In genomic region chr7:1566687-1567081, GRCh38 we compare ENCODE assay signal across 13 cellular contexts. TPM values are rescaled to one million over a fixed set of nuclear protein-coding genes. Genes with fewer than 3 reads are reported as not detected.
DNase-seq lines count a peak whose midpoint lies in the region; ATAC-seq and TF ChIP-seq lines count a peak whose summit lies in the region.
"Had no signal": no experiment of that assay in that cellular context is flagged by ENCODE, and none has a peak within 500 bp of the region (broad histone marks: within the 10 kb centered on the region; RNA-seq: fewer than 3 reads in every experiment).

No MANE protein-coding gene starts in this region.

- H3K4me3 ChIP-seq in mesodermal cell (ENCODE audit: extremely low read depth, insufficient read depth, low read length, poor library complexity, severe bottlenecking) (no peak overlapping the region), transverse colon (no peak overlapping the region)
- H3K4me3 ChIP-seq: prostate gland had no signal

- H3K4me1 Mint-ChIP-seq in activated naive CD4-positive, alpha-beta T cell treated with anti-CD3 and anti-CD28 coated beads, Interleukin-2, amount 50 U/mL, for 24 hours: peaks cover 28% of the 10 kb centered on the region
- H3K4me1 Mint-ChIP-seq in brain: peaks cover 48% of the 10 kb centered on the region

- peak overlapping the region; percentile 19 for H3K4me3 Mint-ChIP-seq in activated naive CD4-positive, alpha-beta T cell treated with anti-CD3 and anti-CD28 coated beads, Interleukin-2, amount 50 U/mL, for 24 hours
- peak overlapping the region in 1 of 5 experiments; percentile 92 for H3K4me3 Mint-ChIP-seq in brain

- TF ChIP-seq EP300 in transverse colon (IDR thresholded peaks at IDR 0.05; ENCODE audit: low read depth): no peak

- in situ Hi-C loops in transverse colon (cut with MboI; ENCODE audit: low pct_ligation_motif_present in 1 of 4, low pct_unique_long_range_greater_than_20kb in 1 of 4, low sequenced_read_pairs in 3 of 4): no loop called here

- no peak overlapping the region for H3K27ac Mint-ChIP-seq in activated naive CD4-positive, alpha-beta T cell treated with anti-CD3 and anti-CD28 coated beads, Interleukin-2, amount 50 U/mL, for 24 hours
- H3K27ac Mint-ChIP-seq in brain: peak overlapping the region in 3 of 5 experiments; percentile 89 to 99 (median 95)

- H3K9me3 ChIP-seq in mesodermal cell (ENCODE audit: control insufficient read depth, low read length) (no peaks in the 10 kb centered on the region), transverse colon (no peaks in the 10 kb centered on the region)
- H3K9me3 ChIP-seq: prostate gland had no signal

- H3K36me3 Mint-ChIP-seq in activated naive CD4-positive, alpha-beta T cell treated with anti-CD3 and anti-CD28 coated beads, Interleukin-2, amount 50 U/mL, for 24 hours: peaks cover 3% of the 10 kb centered on the region
- peaks cover 23% of the 10 kb centered on the region for H3K36me3 Mint-ChIP-seq in brain

- 43 to 63% methylated on average over 13 to 15 of the region's 15 CpGs for WGBS in mesodermal cell (ENCODE audit: insufficient coverage in 2 of 2), 2 experiments
- WGBS in transverse colon (ENCODE audit: low coverage in 1 of 2), 2 donors: 80% methylated on average over 15 of the region's 15 CpGs; no CpG with 5 or more reads in 1 of the 2 donors

- H3K27me3 Mint-ChIP-seq in activated naive CD4-positive, alpha-beta T cell treated with anti-CD3 and anti-CD28 coated beads, Interleukin-2, amount 50 U/mL, for 24 hours: no peaks in the 10 kb centered on the region
- peaks cover 9% of the 10 kb centered on the region for H3K27me3 Mint-ChIP-seq in brain

- no peaks in the 10 kb centered on the region for H3K9me3 Mint-ChIP-seq in activated naive CD4-positive, alpha-beta T cell treated with anti-CD3 and anti-CD28 coated beads, Interleukin-2, amount 50 U/mL, for 24 hours
- peaks cover 0 to 2% (median 0%) of the 10 kb centered on the region in 5 experiments for H3K9me3 Mint-ChIP-seq in brain

- TF ChIP-seq CTCF in brain (conservative IDR thresholded peaks at IDR 0.05): no peak
- no peak for TF ChIP-seq CTCF in transverse colon (IDR thresholded peaks at IDR 0.05)

- DNase-seq in activated naive CD4-positive, alpha-beta T cell treated with anti-CD3 and anti-CD28 coated beads, Interleukin-2, amount 50 U/mL, for 16 hours: no peak
- DNase-seq in transverse colon: peak; percentile 54
- DNase-seq: central memory CD4-positive, alpha-beta T cell; NCI-H510A; substantia nigra had no signal

- H3K27me3 ChIP-seq in transverse colon: no peaks in the 10 kb centered on the region

- intact Hi-C loops in transverse colon (cut with DNase I; ENCODE audit: low total_unique reads): no loop called here

- H3K36me3 ChIP-seq in mesodermal cell (ENCODE audit: control insufficient read depth, insufficient read depth, low read length): peaks cover 3% of the 10 kb centered on the region
- no peaks in the 10 kb centered on the region for H3K36me3 ChIP-seq in transverse colon
- H3K36me3 ChIP-seq: prostate gland had no signal

- no peak for TF ChIP-seq POLR2A in transverse colon (IDR thresholded peaks at IDR 0.05)

- H3K27ac ChIP-seq in mesodermal cell (ENCODE audit: low read depth, low read length, severe bottlenecking): peak overlapping the region; percentile 59
- peak overlapping the region; percentile 93 to 98 (median 97) for H3K27ac ChIP-seq in transverse colon
- H3K27ac ChIP-seq: prostate gland had no signal

- ATAC-seq in GM21515 (IDR thresholded peaks at IDR 0.05; ENCODE audit: unreplicated experiment): no peak
- ATAC-seq in HG03135 (IDR thresholded peaks at IDR 0.05; ENCODE audit: unreplicated experiment): no peak
- ATAC-seq in GM19397 (IDR thresholded peaks at IDR 0.05; ENCODE audit: unreplicated experiment): no peak
- ATAC-seq: left lobe of liver had no signal

- H3K4me1 ChIP-seq in mesodermal cell (ENCODE audit: control insufficient read depth, insufficient read depth, low read length, poor library complexity, severe bottlenecking) (peaks cover 11% of the 10 kb centered on the region), transverse colon (peaks cover 16 to 47% (median 42%) of the 10 kb centered on the region in 4 donors)

RNA-seq across cellular contexts. Expression of gene PSMG3, which starts 3.1 kb away (rescaled TPM):
- polyA plus RNA-seq in brain (ENCODE audit: insufficient read depth, low read depth, low replicate concordance): 68.4 TPM
- polyA plus RNA-seq in mesodermal cell (2013, experiment 1 of 2): 28.0 TPM
- polyA plus RNA-seq in mesodermal cell (2013, experiment 2 of 2): 22.4 TPM
- 10 to 100 TPM in 3 of 4 donors, 1 to 10 TPM in 1; 7.1 to 41.9 (median 27.6) TPM for total RNA-seq in transverse colon

RNA-seq across cellular contexts. Expression of gene TMEM184A, which starts 10.7 kb away (rescaled TPM):
- 4.3 TPM for polyA plus RNA-seq in brain (ENCODE audit: insufficient read depth, low read depth, low replicate concordance)
- polyA plus RNA-seq in mesodermal cell (2013, experiment 1 of 2): 1.8 TPM
- polyA plus RNA-seq in mesodermal cell (2013, experiment 2 of 2): 0.86 TPM
- 100 to 1,000 TPM in 2 of 4 donors, 10 to 100 TPM in 2; 49.9 to 151 (median 94.1) TPM for total RNA-seq in transverse colon

RNA-seq across cellular contexts. Expression of gene MAFK, which starts 36.2 kb away (rescaled TPM):
- polyA plus RNA-seq in brain (ENCODE audit: insufficient read depth, low read depth, low replicate concordance): 17.9 TPM
- polyA plus RNA-seq in mesodermal cell (2013, experiment 1 of 2): 17.9 TPM
- polyA plus RNA-seq in mesodermal cell (2013, experiment 2 of 2): 15.4 TPM
- 100 to 1,000 TPM in 1 of 4 donors, 10 to 100 TPM in 3; 22.9 to 103 (median 44.0) TPM for total RNA-seq in transverse colon
